ENCODE assay signal across 26 cellular contexts in the genomic region with DNA sequence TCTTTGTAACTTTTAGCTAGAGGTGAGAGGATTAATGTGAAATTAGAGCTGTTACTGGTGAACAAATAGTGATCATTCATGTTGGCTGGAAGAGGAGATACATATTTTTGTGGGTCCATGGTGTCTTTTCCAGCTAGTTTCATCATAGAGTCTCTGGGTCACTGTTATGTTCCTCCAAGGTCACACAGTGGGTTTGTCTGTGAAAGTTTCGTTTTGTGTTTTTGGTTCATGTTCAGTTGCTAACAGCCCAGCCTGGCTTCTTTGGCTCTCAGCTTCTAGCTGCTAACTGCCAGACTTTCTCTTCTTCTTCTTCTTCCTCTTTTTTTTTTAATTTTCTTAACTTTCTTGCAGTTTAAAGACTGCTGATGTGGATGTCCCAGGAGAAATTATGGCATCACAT.
"Had no signal": no experiment of that assay in that cellular context is flagged by ENCODE, and none has a peak within 500 bp of the region (broad histone marks: within the 10 kb centered on the region; RNA-seq: fewer than 3 reads in every experiment).

No MANE protein-coding gene starts in this region.

- H3K4me3 ChIP-seq: heart left ventricle, psoas muscle, smooth muscle cell, stomach, thyroid gland, upper lobe of left lung, vagina had no signal

- H3K9me3 ChIP-seq: thyroid gland, upper lobe of left lung, vagina had no signal

- H3K4me1 ChIP-seq: foreskin keratinocyte, heart left ventricle, parathyroid adenoma, psoas muscle, stomach, thyroid gland, upper lobe of left lung, vagina had no signal

- H3K27me3 Mint-ChIP-seq: activated CD4-positive, alpha-beta memory T cell treated with anti-CD3 and anti-CD28 coated beads for 36 hours; activated naive CD4-positive, alpha-beta T cell treated with anti-CD3 and anti-CD28 coated beads, Interleukin-2, amount 50 U/mL, for 24 hours; activated naive CD8-positive, alpha-beta T cell treated with anti-CD3 and anti-CD28 coated beads, Interleukin-2, amount 50 U/mL, for 24 hours; activated T-cell treated with anti-CD3 and anti-CD28 coated beads, Interleukin-2, amount 50 U/mL, for 24 hours; activated T-helper 17 cell treated with anti-CD3 and anti-CD28 coated beads, Interleukin-2, amount 50 U/mL, for 72 hours; central memory CD8-positive, alpha-beta T cell; naive thymus-derived CD4-positive, alpha-beta T cell; stimulated activated memory B cell treated with anti-CD40 and anti-IgM and Interleukin-4, amounts not matched to agents 10 μg/mL and 1 μg/mL and 100 μg/mL, for 72 hours had no signal

- H3K4me3 Mint-ChIP-seq: activated CD4-positive, alpha-beta memory T cell treated with anti-CD3 and anti-CD28 coated beads for 36 hours; activated naive CD4-positive, alpha-beta T cell treated with anti-CD3 and anti-CD28 coated beads, Interleukin-2, amount 50 U/mL, for 24 hours; activated naive CD8-positive, alpha-beta T cell treated with anti-CD3 and anti-CD28 coated beads, Interleukin-2, amount 50 U/mL, for 24 hours; activated T-cell treated with anti-CD3 and anti-CD28 coated beads, Interleukin-2, amount 50 U/mL, for 24 hours; activated T-helper 17 cell treated with anti-CD3 and anti-CD28 coated beads, Interleukin-2, amount 50 U/mL, for 72 hours; central memory CD8-positive, alpha-beta T cell; naive thymus-derived CD4-positive, alpha-beta T cell; stimulated activated memory B cell treated with anti-CD40 and anti-IgM and Interleukin-4, amounts not matched to agents 10 μg/mL and 1 μg/mL and 100 μg/mL, for 72 hours had no signal

- H3K9me3 Mint-ChIP-seq: stimulated activated memory B cell treated with anti-CD40 and anti-IgM and Interleukin-4, amounts not matched to agents 10 μg/mL and 1 μg/mL and 100 μg/mL, for 72 hours had no signal

- H3K27ac Mint-ChIP-seq: activated CD4-positive, alpha-beta memory T cell treated with anti-CD3 and anti-CD28 coated beads for 36 hours; activated naive CD4-positive, alpha-beta T cell treated with anti-CD3 and anti-CD28 coated beads, Interleukin-2, amount 50 U/mL, for 24 hours; activated naive CD8-positive, alpha-beta T cell treated with anti-CD3 and anti-CD28 coated beads, Interleukin-2, amount 50 U/mL, for 24 hours; activated T-cell treated with anti-CD3 and anti-CD28 coated beads, Interleukin-2, amount 50 U/mL, for 24 hours; activated T-helper 17 cell treated with anti-CD3 and anti-CD28 coated beads, Interleukin-2, amount 50 U/mL, for 72 hours; naive thymus-derived CD4-positive, alpha-beta T cell; stimulated activated memory B cell treated with anti-CD40 and anti-IgM and Interleukin-4, amounts not matched to agents 10 μg/mL and 1 μg/mL and 100 μg/mL, for 72 hours had no signal

- H3K4me2 ChIP-seq: smooth muscle cell had no signal

- H3K36me3 ChIP-seq: heart left ventricle, stomach, thyroid gland, upper lobe of left lung, vagina, WERI-Rb-1 had no signal

- H3K36me3 Mint-ChIP-seq: activated CD4-positive, alpha-beta memory T cell treated with anti-CD3 and anti-CD28 coated beads for 36 hours; activated naive CD4-positive, alpha-beta T cell treated with anti-CD3 and anti-CD28 coated beads, Interleukin-2, amount 50 U/mL, for 24 hours; naive thymus-derived CD4-positive, alpha-beta T cell; stimulated activated memory B cell treated with anti-CD40 and anti-IgM and Interleukin-4, amounts not matched to agents 10 μg/mL and 1 μg/mL and 100 μg/mL, for 72 hours had no signal

- H3K27me3 ChIP-seq: foreskin keratinocyte, heart left ventricle, stomach, thyroid gland, upper lobe of left lung, vagina had no signal

- H2AFZ ChIP-seq: parathyroid adenoma had no signal

- H3K27ac ChIP-seq: foreskin keratinocyte, heart left ventricle, parathyroid adenoma, psoas muscle, stomach, thyroid gland, upper lobe of left lung, vagina, WERI-Rb-1 had no signal

- H3K4me1 Mint-ChIP-seq: activated naive CD4-positive, alpha-beta T cell treated with anti-CD3 and anti-CD28 coated beads, Interleukin-2, amount 50 U/mL, for 24 hours; activated naive CD8-positive, alpha-beta T cell treated with anti-CD3 and anti-CD28 coated beads, Interleukin-2, amount 50 U/mL, for 24 hours; activated T-helper 17 cell treated with anti-CD3 and anti-CD28 coated beads, Interleukin-2, amount 50 U/mL, for 72 hours; central memory CD8-positive, alpha-beta T cell; naive thymus-derived CD4-positive, alpha-beta T cell; stimulated activated memory B cell treated with anti-CD40 and anti-IgM and Interleukin-4, amounts not matched to agents 10 μg/mL and 1 μg/mL and 100 μg/mL, for 72 hours had no signal

- DNase-seq: activated CD4-positive, alpha-beta memory T cell treated with anti-CD3 and anti-CD28 coated beads for 36 hours; activated CD4-positive, alpha-beta T cell treated with anti-CD3 and anti-CD28 coated beads for 48 hours; activated CD8-positive, alpha-beta memory T cell treated with anti-CD3 and anti-CD28 coated beads, Interleukin-2, amount 50 U/mL, for 4 hours; activated gamma-delta T cell treated with Interleukin-2 at 50 U/mL for 16 hours; activated naive CD8-positive, alpha-beta T cell treated with anti-CD3 and anti-CD28 coated beads, Interleukin-2, amount 50 U/mL, for 24 hours; activated T-cell treated with anti-CD3 and anti-CD28 coated beads, Interleukin-2, amount 50 U/mL, for 24 hours; effector memory CD4-positive, alpha-beta T cell; foreskin keratinocyte; heart left ventricle; midbrain; naive thymus-derived CD4-positive, alpha-beta T cell; psoas muscle; stimulated activated CD4-positive, alpha-beta T cell treated with anti-CD3 and anti-CD28 coated beads, Interleukin-1b, Interleukin-23, amount 100 ng/mL, for 48 hours; stimulated activated CD4-positive, alpha-beta T cell treated with anti-CD3 and anti-CD28 coated beads, Interleukin-4, amount 100 ng/mL, for 4 hours; stimulated activated CD8-positive, alpha-beta memory T cell treated with anti-CD3 and anti-CD28 coated beads, Interleukin-4, amount 100 ng/mL, for 48 hours; stomach; thyroid gland; upper lobe of left lung; WERI-Rb-1 had no signal

- H3K9ac ChIP-seq: parathyroid adenoma had no signal

- H3K79me2 ChIP-seq: parathyroid adenoma had no signal
